Comparison of ENCODE assay signal across 15 cellular contexts in genomic region chr4:7210818-7211217, GRCh38.
A peak's percentile ranks its signal among the peaks of the same experiment; 100 is the strongest.
DNase-seq lines count a peak whose midpoint lies in the region; ATAC-seq, FAIRE-seq and TF ChIP-seq lines count a peak whose summit lies in the region.
"Had no signal": no experiment of that assay in that cellular context is flagged by ENCODE, and none has a peak within 500 bp of the region (broad histone marks: within the 10 kb centered on the region; RNA-seq: fewer than 3 reads in every experiment).

No MANE protein-coding gene starts in this region.

- no peak for FAIRE-seq in H54 (lab: Jason Lieb, UNC)
- FAIRE-seq in urothelium cell line (lab: Jason Lieb, UNC): no peak
- FAIRE-seq: frontal cortex had no signal

- no peak for ATAC-seq in HG03432 (IDR thresholded peaks at IDR 0.05; ENCODE audit: unreplicated experiment)
- ATAC-seq: natural killer cell had no signal

- POLR2A ChIA-PET in HEK293T (lab: Yijun Ruan, JAX): no interaction called here

- DNase-seq in H54 (ENCODE audit: insufficient read length, low spot score) (peak; percentile 72), amniotic epithelial cell (ENCODE audit: low read depth) (peak; percentile 87), iris pigment epithelial cell (ENCODE audit: low read depth) (peak; percentile 91), urothelium cell line (ENCODE audit: low spot score) (peak; percentile 44), NCI-H82 (lab: John Stamatoyannopoulos, UW) (no peak), HEK293T (ENCODE audit: extremely low spot score) (no peak)
- DNase-seq: activated naive CD4-positive, alpha-beta T cell treated with anti-CD3 and anti-CD28 coated beads, Interleukin-2, amount 10 ng/mL, durations not matched to agents 7 days and 5 days; islet precursor cell; MM.1S; natural killer cell; NK-92 treated with Interleukin-12 subunit alpha and Interleukin-12 subunit beta, amount 100 ng/mL, for 24 hours; substantia nigra; WERI-Rb-1 had no signal

- CTCF ChIA-PET in HEK293T (lab: Yijun Ruan, JAX): no interaction called here

- no peak for TF ChIP-seq POLR2A in H54 (IDR thresholded peaks at IDR 0.05; ENCODE audit: low read depth, low read length)

TF ChIP-seq in HEK293T, 16 proteins besides CTCF, POLR2A, EP300 and RAD21:
- TF ChIP-seq PKNOX1 (IDR thresholded peaks at IDR 0.05) (no peak), ELF4 (IDR thresholded peaks at IDR 0.05) (no peak), FOXK2 (IDR thresholded peaks at IDR 0.05) (no peak), SUZ12 (IDR thresholded peaks at IDR 0.05) (no peak)

Comparison
In these comparisons a context has a peak if more than half of its experiments do, and no peak if none do; other contexts are left out.
1. DNase-seq: peak in H54 (single experiment), amniotic epithelial cell (single experiment), iris pigment epithelial cell (single experiment) and urothelium cell line (single experiment); none in NCI-H82 (single experiment) and HEK293T (single experiment).